14 cellular contexts compared by ENCODE assay signal in the genomic region with DNA sequence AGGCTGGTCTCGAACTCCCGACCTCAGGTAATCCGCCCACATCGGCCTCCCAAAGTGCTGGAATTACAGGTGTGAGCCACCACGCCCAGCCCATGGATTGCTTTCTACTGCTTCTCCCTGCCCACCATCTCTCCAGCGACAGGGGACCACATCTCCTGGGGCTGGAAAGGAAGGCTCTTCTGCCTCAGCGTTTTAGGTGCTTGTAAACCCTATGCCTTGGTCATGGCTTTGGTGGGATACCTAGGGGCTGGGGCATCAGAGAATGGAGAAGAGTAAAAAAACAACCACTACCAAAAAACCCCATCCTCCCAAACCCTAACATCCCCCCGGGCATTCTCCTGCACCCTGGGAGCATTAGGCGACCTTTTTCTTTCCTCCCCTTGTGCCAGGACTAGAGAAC. TPM values are rescaled to one million over a fixed set of nuclear protein-coding genes. Genes with fewer than 3 reads are reported as not detected.
A peak's percentile ranks its signal among the peaks of the same experiment; 100 is the strongest.
DNase-seq lines count a peak whose midpoint lies in the region; ATAC-seq, FAIRE-seq and TF ChIP-seq lines count a peak whose summit lies in the region.
"Had no signal": no experiment of that assay in that cellular context is flagged by ENCODE, and none has a peak within 500 bp of the region (broad histone marks: within the 10 kb centered on the region; RNA-seq: fewer than 3 reads in every experiment).

No MANE protein-coding gene starts in this region.

- no peak for FAIRE-seq in kidney (lab: Jason Lieb, UNC)
- FAIRE-seq: bronchial epithelial cell had no signal

- H3K36me3 Mint-ChIP-seq in T-helper 17 cell (ENCODE audit: low read depth) = peaks cover 1% of the 10 kb centered on the region

- H3K36me3 ChIP-seq in heart left ventricle (no peaks in the 10 kb centered on the region), kidney (ENCODE audit: control insufficient read depth in 1 of 2, insufficient read depth in 2 of 2, low read length in 2 of 2) (no peaks in the 10 kb centered on the region)

- H3K4me3 ChIP-seq in heart left ventricle (no peak overlapping the region), kidney (ENCODE audit: low read length in 2 of 2) (no peak overlapping the region)

- peaks cover 14% of the 10 kb centered on the region for H3K4me1 Mint-ChIP-seq in T-helper 17 cell

- H3K27ac ChIP-seq in heart left ventricle = no peak overlapping the region
- no peak overlapping the region for H3K27ac ChIP-seq in kidney (ENCODE audit: low read depth in 2 of 2, low read length in 2 of 2)
- H3K27ac ChIP-seq in caudate nucleus (ENCODE audit: low read depth, low read length) = no peak overlapping the region

- H3K9ac ChIP-seq in kidney (ENCODE audit: low read length in 2 of 2) = no peak overlapping the region

- H3K4me3 Mint-ChIP-seq in T-helper 17 cell = peak overlapping the region; percentile 52

- WGBS in heart left ventricle, 4 donors = 89 to 93% (median 91%) methylated on average over 9 of the region's 9 CpGs

- intact Hi-C loops in Right ventricle myocardium inferior (cut with DNase I) = no loop called here
- intact Hi-C loops in heart left ventricle (cut with DNase I) = loop anchor here in 7 of 10 donors (5.0 to 10.0 kb wide), 6 partner anchors 33 to 431 kb away; a partner anchor contains a TSS
- intact Hi-C loops in kidney (cut with DNase I) = no loop called here

- ATAC-seq in Right ventricle myocardium inferior = no peak
- no peak for ATAC-seq in heart left ventricle
- ATAC-seq in T-helper 17 cell = no peak
- no peak for ATAC-seq in GM19397 (IDR thresholded peaks at IDR 0.05; ENCODE audit: unreplicated experiment)
- ATAC-seq in GM21526 (IDR thresholded peaks at IDR 0.05; ENCODE audit: low FRiP score, unreplicated experiment) = no peak

- peaks cover 0 to 28% (median 2%) of the 10 kb centered on the region in 9 donors for H3K27me3 ChIP-seq in heart left ventricle

- DNase-seq in Right ventricle myocardium inferior (ENCODE audit: missing footprints) = peak; percentile 11
- DNase-seq in heart left ventricle = no peak
- DNase-seq in T-helper 17 cell = no peak
- peak; percentile 23 for DNase-seq in kidney
- no peak for DNase-seq in RKO (ENCODE audit: low spot score)
- no peak for DNase-seq in caudate nucleus (lab: John Stamatoyannopoulos, UW)
- DNase-seq: KG1, left ventricle myocardium superior, NCI-H1436, nephron progenitor cell had no signal

- H3K27ac Mint-ChIP-seq in T-helper 17 cell = no peak overlapping the region
- H3K27ac Mint-ChIP-seq: activated naive CD4-positive, alpha-beta T cell treated with anti-CD3 and anti-CD28 coated beads for 36 hours; nephron progenitor cell had no signal

- TF ChIP-seq CTCF in heart left ventricle (IDR thresholded peaks at IDR 0.05) = no peak
- no peak for TF ChIP-seq CTCF in kidney (IDR thresholded peaks at IDR 0.05; ENCODE audit: borderline replicate concordance, extremely low read depth, insufficient read depth)

- no peaks in the 10 kb centered on the region for H3K9me3 ChIP-seq in heart left ventricle
- no peaks in the 10 kb centered on the region for H3K9me3 ChIP-seq in T-helper 17 cell (ENCODE audit: control insufficient read depth, low read length, poor library complexity, severe bottlenecking)
- no peaks in the 10 kb centered on the region for H3K9me3 ChIP-seq in kidney (ENCODE audit: control insufficient read depth in 1 of 2, low read length in 2 of 2)

- TF ChIP-seq POLR2A in heart left ventricle (IDR thresholded peaks at IDR 0.05) = no peak

- peaks cover 8% of the 10 kb centered on the region for H3K27me3 Mint-ChIP-seq in T-helper 17 cell

- peaks cover 11 to 41% (median 27%) of the 10 kb centered on the region in 12 donors for H3K4me1 ChIP-seq in heart left ventricle
- H3K4me1 ChIP-seq in kidney (ENCODE audit: control insufficient read depth in 1 of 2, insufficient read depth in 1 of 2, low read depth in 1 of 2, low read length in 2 of 2) = peaks cover 0 to 15% of the 10 kb centered on the region in 2 donors

RNA-seq across cellular contexts. Expression of a gene that starts 1.1 kb away (rescaled TPM):
- total RNA-seq in Right ventricle myocardium inferior (3.4 TPM), heart left ventricle (1 to 10 TPM; 1.0 to 4.4 (median 2.0) TPM), T-helper 17 cell (1 to 10 TPM in 1 of 2 donors, under 1 TPM in 1; 0.85 to 2.6 TPM), kidney (3.1 TPM)
- polyA plus RNA-seq in heart left ventricle (1 to 10 TPM; 1.1 to 1.5 TPM), kidney (ENCODE audit: insufficient read depth, low read depth, low replicate concordance) (4.1 TPM)

RNA-seq across cellular contexts. Expression of a gene that starts 34.3 kb away (rescaled TPM):
- total RNA-seq in Right ventricle myocardium inferior (6.4 TPM), heart left ventricle (10 to 100 TPM in 1 of 9 donors, 1 to 10 TPM in 7, under 1 TPM in 1; 0.94 to 12.4 (median 3.2) TPM), T-helper 17 cell (100 to 1,000 TPM; 141 to 361 TPM), kidney (13.2 TPM)
- polyA plus RNA-seq in heart left ventricle (1 to 10 TPM; 4.8 to 6.7 TPM), kidney (ENCODE audit: insufficient read depth, low read depth, low replicate concordance) (6.9 TPM)

RNA-seq across cellular contexts. Expression of a gene that starts 38.6 kb away (rescaled TPM):
- 82.0 TPM for total RNA-seq in Right ventricle myocardium inferior
- 100 to 1,000 TPM in 1 of 9 donors, 10 to 100 TPM in 8; 12.1 to 195 (median 56.9) TPM for total RNA-seq in heart left ventricle
- 100 to 1,000 TPM in 1 of 2 donors, 10 to 100 TPM in 1; 81.1 to 109 TPM for polyA plus RNA-seq in heart left ventricle
- total RNA-seq in T-helper 17 cell = 100 to 1,000 TPM; 451 to 842 TPM
- total RNA-seq in kidney = 381 TPM
- 272 TPM for polyA plus RNA-seq in kidney (ENCODE audit: insufficient read depth, low read depth, low replicate concordance)
- total RNA-seq: bronchial epithelial cell had no signal

RNA-seq across cellular contexts. Expression of a gene that starts 50.7 kb away (rescaled TPM):
- total RNA-seq in Right ventricle myocardium inferior (1,081 TPM), heart left ventricle (1,000 to 10,000 TPM in 2 of 9 donors, 100 to 1,000 TPM in 7; 695 to 1,715 (median 851) TPM), T-helper 17 cell (10 to 100 TPM; 51.6 to 58.8 TPM), kidney (357 TPM)
- polyA plus RNA-seq in heart left ventricle (1,000 to 10,000 TPM in 1 of 2 donors, 100 to 1,000 TPM in 1; 829 to 1,402 TPM), kidney (ENCODE audit: insufficient read depth, low read depth, low replicate concordance) (338 TPM)
- total RNA-seq: activated naive CD4-positive, alpha-beta T cell treated with anti-CD3 and anti-CD28 coated beads for 36 hours had no signal

Comparison
In these comparisons a context has a peak if more than half of its experiments do, and no peak if none do; other contexts are left out.
1. DNase-seq: peak in Right ventricle myocardium inferior (single experiment) and kidney (single experiment); none in heart left ventricle (0 of 5), T-helper 17 cell (0 of 3), RKO (single experiment) and caudate nucleus (0 of 61).
2. intact Hi-C loops: an anchor here in heart left ventricle (5.0 to 10.0 kb wide); none called in Right ventricle myocardium inferior and kidney.